ENCODE assay signal across 8 cellular contexts in genomic region chr17:19346351-19347255, GRCh38. TPM values are rescaled to one million over a fixed set of nuclear protein-coding genes. Genes with fewer than 3 reads are reported as not detected.
DNase-seq lines count a peak whose midpoint lies in the region; ATAC-seq, FAIRE-seq and TF ChIP-seq lines count a peak whose summit lies in the region.

No MANE protein-coding gene starts in this region.

- H3K9me2 ChIP-seq in Karpas-422 (replicated peaks; ENCODE audit: insufficient read depth, low read length), result no peaks in the 10 kb centered on the region

- peaks cover 5% of the 10 kb centered on the region for H3K36me3 Mint-ChIP-seq in T-helper 17 cell (ENCODE audit: low read depth)

- H3K27me3 ChIP-seq in AG04450 (ENCODE audit: control insufficient read depth, insufficient read depth, low read length) (no peaks in the 10 kb centered on the region), Karpas-422 (ENCODE audit: low read length) (no peaks in the 10 kb centered on the region), mammary epithelial cell (ENCODE audit: insufficient read depth, low read length) (no peaks in the 10 kb centered on the region), HepG2 (ENCODE audit: control insufficient read depth in 1 of 2, insufficient read depth in 2 of 2, low read length in 2 of 2) (no peaks in the 10 kb centered on the region), transverse colon (no peaks in the 10 kb centered on the region)

- 34% methylated on average over 14 of the region's 19 CpGs for WGBS in mammary epithelial cell (ENCODE audit: low coverage, missing lambda C conversion rate)
- 69% methylated on average over 12 of the region's 19 CpGs for WGBS in HepG2 (ENCODE audit: low lambda C conversion rate)
- 54 to 68% methylated on average over 8 to 19 of the region's 19 CpGs for WGBS in transverse colon (ENCODE audit: low coverage in 1 of 2), 2 donors

- intact Hi-C loops in mammary epithelial cell (cut with micrococcal nuclease) (no loop called here), HepG2 (cut with micrococcal nuclease; ENCODE audit: unreplicated experiment) (no loop called here), transverse colon (cut with DNase I; ENCODE audit: low total_unique reads) (no loop called here)

- H3K27ac ChIP-seq in AG04450 (ENCODE audit: low read depth, low read length) (peak overlapping the region; percentile 80), Karpas-422 (ENCODE audit: low read length) (no peak overlapping the region), mammary epithelial cell (ENCODE audit: insufficient read depth, low read depth, low read length) (no peak overlapping the region), HepG2 (ENCODE audit: extremely low read length, insufficient read depth, low read length) (peak overlapping the region; percentile 73), transverse colon (peak overlapping the region; percentile 64 to 82 (median 68))

- TF ChIP-seq RAD21 in HepG2 (CRISPR knock-in tag; IDR thresholded peaks at IDR 0.05), result no peak

- DNase-seq in AG04450 (ENCODE audit: low read depth, low spot score) (peak; percentile 48), Karpas-422 (peak; percentile 72), mammary epithelial cell (peak; percentile 35), HepG2 (ENCODE audit: low spot score) (peak; percentile 74), transverse colon (peak; percentile 42), DMS114 treated with DMSO at 0.1 percent for 48 hours (lab: John Stamatoyannopoulos, UW; ENCODE audit: unreplicated experiment) (no peak), T-helper 17 cell (no peak), CD1c-positive myeloid dendritic cell (ENCODE audit: extremely low spot score) (no peak)

- no peak for TF ChIP-seq CTCF in AG04450 (IDR thresholded peaks at IDR 0.05; ENCODE audit: low read depth, low read length)
- TF ChIP-seq CTCF in mammary epithelial cell (conservative IDR thresholded peaks at IDR 0.05 in 1 of 2, IDR thresholded peaks at IDR 0.05 in 1 of 2; ENCODE audit: extremely low read depth in 1 of 2, insufficient read depth in 1 of 2, low read depth in 1 of 2, low read length in 2 of 2), result no peak
- no peak for TF ChIP-seq CTCF in HepG2 (CRISPR knock-in tag; IDR thresholded peaks at IDR 0.05)
- TF ChIP-seq CTCF in transverse colon (IDR thresholded peaks at IDR 0.05), result no peak

- ATAC-seq in HepG2, result peak; percentile 70
- no peak for ATAC-seq in T-helper 17 cell

- H3K9ac ChIP-seq in Karpas-422 (ENCODE audit: low read length) (no peak overlapping the region), mammary epithelial cell (ENCODE audit: insufficient read depth, low read length) (no peak overlapping the region), HepG2 (ENCODE audit: insufficient read depth, low read depth, low read length) (peak overlapping the region; percentile 54)

- H3K4me3 ChIP-seq in AG04450 (ENCODE audit: low read depth, low read length), result no peak overlapping the region
- no peak overlapping the region for H3K4me3 ChIP-seq in Karpas-422 (ENCODE audit: low read length)
- no peak overlapping the region for H3K4me3 ChIP-seq in mammary epithelial cell (replicated peaks in 1 of 3; ENCODE audit: insufficient read depth in 1 of 3, low read depth in 2 of 3, low read length in 3 of 3)
- H3K4me3 ChIP-seq in HepG2 (replicated peaks in 1 of 3; ENCODE audit: insufficient read depth in 1 of 3, low read depth in 2 of 3, low read length in 3 of 3), result peak overlapping the region in 1 of 3 experiments; percentile 17; a peak in 1 of 6 replicates
- H3K4me3 ChIP-seq in transverse colon, result no peak overlapping the region

- H3K27me3 Mint-ChIP-seq in T-helper 17 cell, result peaks cover 24% of the 10 kb centered on the region

- in situ Hi-C loops in mammary epithelial cell (cut with MboI; ENCODE audit: low sequenced_read_pairs in 2 of 2), result no loop called here
- in situ Hi-C loops in HepG2 (cut with HindIII; ENCODE audit: extremely low pct_ligation_motif_present, low pct_unique_long_range_greater_than_20kb), result no loop called here
- in situ Hi-C loops in transverse colon (cut with MboI; ENCODE audit: low pct_ligation_motif_present in 1 of 4, low pct_unique_long_range_greater_than_20kb in 1 of 4, low sequenced_read_pairs in 3 of 4), result no loop called here

- BruUV-seq in mammary epithelial cell (replicated peaks; lab: Mats Ljungman, UMichigan) (no TSS peak), HepG2 (replicated peaks; lab: Mats Ljungman, UMichigan) (TSS peak; percentile 51)

- H3K4me1 Mint-ChIP-seq in T-helper 17 cell, result peaks cover 4% of the 10 kb centered on the region

- dilution Hi-C loops in mammary epithelial cell (cut with HindIII; ENCODE audit: low sequenced_read_pairs), result no loop called here

- no peaks in the 10 kb centered on the region; the same call in 1 of the 2 replicates for H3K9me3 ChIP-seq in AG04450 (ENCODE audit: control insufficient read depth, insufficient read depth, low read length)
- H3K9me3 ChIP-seq in Karpas-422 (ENCODE audit: low read length), result no peaks in the 10 kb centered on the region
- no peaks in the 10 kb centered on the region for H3K9me3 ChIP-seq in mammary epithelial cell (replicated peaks; ENCODE audit: insufficient read depth, low read length)
- no peaks in the 10 kb centered on the region for H3K9me3 ChIP-seq in HepG2 (ENCODE audit: low read length)
- H3K9me3 ChIP-seq in transverse colon, result no peaks in the 10 kb centered on the region
- H3K9me3 ChIP-seq in T-helper 17 cell (ENCODE audit: control insufficient read depth, low read length, poor library complexity, severe bottlenecking), result no peaks in the 10 kb centered on the region

- peak; percentile 59 for FAIRE-seq in HepG2 (lab: Jason Lieb, UNC)

- TF ChIP-seq POLR2A in HepG2 (IDR thresholded peaks at IDR 0.05; ENCODE audit: insufficient read depth in 1 of 2, low read depth in 2 of 2, low read length in 2 of 2), result no peak
- no peak for TF ChIP-seq POLR2A in transverse colon (IDR thresholded peaks at IDR 0.05)

- 0 out of 4 replicates have a peak, but pooled peaks of 1 of the 2 experiments have one; percentile 7 for TF ChIP-seq EP300 in HepG2 (IDR thresholded peaks at IDR 0.05; ENCODE audit: low read depth in 2 of 2, low read length in 2 of 2)
- no peak for TF ChIP-seq EP300 in HepG2 (CRISPR knock-in tag; IDR thresholded peaks at IDR 0.05; ENCODE audit: borderline replicate concordance)
- no peak for TF ChIP-seq EP300 in transverse colon (IDR thresholded peaks at IDR 0.05; ENCODE audit: low read depth)

- H3K79me2 ChIP-seq in Karpas-422 (ENCODE audit: low read length), result no peaks in the 10 kb centered on the region
- H3K79me2 ChIP-seq in mammary epithelial cell (ENCODE audit: insufficient read depth, low read length), result no peaks in the 10 kb centered on the region
- H3K79me2 ChIP-seq in HepG2 (ENCODE audit: insufficient read depth, low read length), result no peaks in the 10 kb centered on the region

- POLR2A ChIA-PET in AG04450 (lab: Yijun Ruan, JAX), result interaction anchor here (0.8 kb wide), 1 partner anchor 31 kb away, joined by 3 read pairs; no protein-coding TSS in a partner anchor
- POLR2A ChIA-PET in HepG2 (lab: Yijun Ruan, JAX), result interaction anchor here (0.9 to 3.4 kb wide), 5 partner anchors 9 to 28 kb away, joined by 3 to 26 read pairs (median 3); no protein-coding TSS in a partner anchor

- H3K36me3 ChIP-seq in Karpas-422 (ENCODE audit: insufficient read depth, low read length) (no peaks in the 10 kb centered on the region), mammary epithelial cell (ENCODE audit: insufficient read depth, low read length) (no peaks in the 10 kb centered on the region), HepG2 (replicated peaks in 1 of 2; ENCODE audit: control insufficient read depth in 1 of 2, insufficient read depth in 2 of 2, low read length in 2 of 2) (peaks cover 0 to under 1% of the 10 kb centered on the region in 2 experiments; a peak in 2 of 5 replicates), transverse colon (no peaks in the 10 kb centered on the region)

- CTCF ChIA-PET in AG04450 (lab: Charles Lee), result interaction anchor here (0.7 kb wide), 1 partner anchor 8 kb away, joined by 3 read pairs; no protein-coding TSS in a partner anchor
- CTCF ChIA-PET in mammary epithelial cell (lab: Charles Lee; ENCODE audit: low non-redundant PET), result interaction anchor here (0.6 kb wide), 1 partner anchor 12 kb away, joined by 3 read pairs; no protein-coding TSS in a partner anchor
- CTCF ChIA-PET in HepG2 (lab: Yijun Ruan, JAX; ENCODE audit: low intra/inter-chr PET ratio, low total read pairs), result no interaction called here

- H3K4me1 ChIP-seq in Karpas-422 (ENCODE audit: low read length) (peaks cover 16% of the 10 kb centered on the region), mammary epithelial cell (ENCODE audit: insufficient read depth, low read length) (peaks cover 14% of the 10 kb centered on the region), HepG2 (ENCODE audit: insufficient read depth, low read length) (peaks cover 45% of the 10 kb centered on the region), transverse colon (peaks cover 9 to 38% (median 18%) of the 10 kb centered on the region in 4 donors)

- H3K27ac Mint-ChIP-seq in T-helper 17 cell, result no peak overlapping the region

- H4K20me1 ChIP-seq in Karpas-422 (ENCODE audit: insufficient read depth, low read depth, low read length), result 0 out of 2 replicates have a peak, but pooled peaks cover 3% of the 10 kb centered on the region
- no peaks in the 10 kb centered on the region for H4K20me1 ChIP-seq in mammary epithelial cell (ENCODE audit: insufficient read depth, low read length)
- no peaks in the 10 kb centered on the region for H4K20me1 ChIP-seq in HepG2 (ENCODE audit: insufficient read depth, low read length)

- H2AFZ ChIP-seq in Karpas-422 (ENCODE audit: low read length) (no peak overlapping the region), mammary epithelial cell (ENCODE audit: low read depth, low read length) (peak overlapping the region; percentile 2), HepG2 (ENCODE audit: low read length) (no peak overlapping the region)

- H3K4me2 ChIP-seq in Karpas-422 (ENCODE audit: low read depth, low read length, poor library complexity, severe bottlenecking), result peak overlapping the region; percentile 40
- H3K4me2 ChIP-seq in mammary epithelial cell (ENCODE audit: insufficient read depth, low read depth, low read length), result peak overlapping the region; percentile 1
- peak overlapping the region; percentile 25; the same call in 1 of the 2 replicates for H3K4me2 ChIP-seq in HepG2 (ENCODE audit: low read depth, low read length)

- H3K4me3 Mint-ChIP-seq in T-helper 17 cell, result no peak overlapping the region

RNA-seq across cellular contexts. Expression of gene B9D1, which starts 15.9 kb away (rescaled TPM):
- 35.2 and 45.8 TPM in 2 replicates for polyA plus RNA-seq in AG04450 (2011; rRNA removed)
- 29.7 and 36.6 TPM in 2 replicates for polyA minus RNA-seq in AG04450 (2011; rRNA and poly(A)+ RNA removed)
- 22.1 and 29.1 TPM in 2 replicates for total RNA-seq in Karpas-422 (2014; rRNA removed; shearing (Covaris generic); ENCODE audit: low replicate concordance)
- total RNA-seq in mammary epithelial cell, result 10 to 100 TPM; 21.2 to 23.2 TPM
- 39.0 TPM for polyA plus RNA-seq in mammary epithelial cell
- 25.0 TPM for polyA minus RNA-seq in mammary epithelial cell
- total RNA-seq in HepG2 (2016; rRNA removed; fragmentation: Illumina TruSeq; extraction: Trizol), result 26.2 and 27.7 TPM in 2 replicates
- 7.2 and 9.1 TPM in 2 replicates for total RNA-seq in HepG2 (2016; cell fraction: cytosol; rRNA removed; fragmentation: Illumina TruSeq; extraction: Trizol; ENCODE audit: low read depth)
- 28.5 TPM in 2 replicates for total RNA-seq in HepG2 (2016; cell fraction: insoluble cytoplasmic fraction; rRNA removed; fragmentation: Illumina TruSeq; extraction: Trizol)
- 9.6 and 12.5 TPM in 2 replicates for total RNA-seq in HepG2 (2016; cell fraction: membrane; rRNA removed; fragmentation: Illumina TruSeq; extraction: Trizol)
- total RNA-seq in HepG2 (2016; cell fraction: nucleus; rRNA removed; fragmentation: Illumina TruSeq; extraction: Trizol), result 16.8 and 19.2 TPM in 2 replicates
- polyA plus RNA-seq in HepG2 (2011; rRNA removed), result 28.7 and 31.1 TPM in 2 replicates
- 19.7 and 34.3 TPM in 2 replicates for polyA plus RNA-seq in HepG2 (2011; cell fraction: cytosol; rRNA removed)
- polyA plus RNA-seq in HepG2 (2011; cell fraction: nucleus; rRNA removed), result 46.3 and 48.7 TPM in 2 replicates
- 11.8 and 12.8 TPM in 2 replicates for polyA plus RNA-seq in HepG2 (2012)
- 6.7 and 10.3 TPM in 2 replicates for polyA plus RNA-seq in HepG2 (2016; cell fraction: cytosol; fragmentation: Illumina TruSeq; extraction: Trizol; ENCODE audit: low read depth)
- 27.9 and 32.0 TPM in 2 replicates for polyA plus RNA-seq in HepG2 (2016; cell fraction: insoluble cytoplasmic fraction; fragmentation: Illumina TruSeq; extraction: Trizol; ENCODE audit: low read depth)
- 6.2 and 7.2 TPM in 2 replicates for polyA plus RNA-seq in HepG2 (2016; cell fraction: membrane; fragmentation: Illumina TruSeq; extraction: Trizol; ENCODE audit: low read depth)
- polyA plus RNA-seq in HepG2 (2016; cell fraction: nucleus; fragmentation: Illumina TruSeq; extraction: Trizol; ENCODE audit: insufficient read depth, low read depth), result 31.9 and 36.2 TPM in 2 replicates
- 24.4 and 68.8 TPM in 2 replicates for polyA minus RNA-seq in HepG2 (2011; rRNA and poly(A)+ RNA removed; ENCODE audit: low replicate concordance)
- 7.4 and 11.4 TPM in 2 replicates for polyA minus RNA-seq in HepG2 (2011; cell fraction: cytosol; rRNA and poly(A)+ RNA removed)
- 19.1 and 22.0 TPM in 2 replicates for polyA minus RNA-seq in HepG2 (2011; cell fraction: nucleus; rRNA and poly(A)+ RNA removed)
- total RNA-seq in transverse colon, result 10 to 100 TPM in 2 of 4 donors, 1 to 10 TPM in 2; 6.0 to 17.6 (median 9.5) TPM
- total RNA-seq in T-helper 17 cell, result 1 to 10 TPM in 1 of 2 donors, under 1 TPM in 1; 0.37 to 1.2 TPM

RNA-seq across cellular contexts. Expression of gene MAPK7, which starts 31.7 kb away (rescaled TPM):
- 6.2 and 11.0 TPM in 2 replicates for polyA plus RNA-seq in AG04450 (2011; rRNA removed)
- polyA minus RNA-seq in AG04450 (2011; rRNA and poly(A)+ RNA removed), result 35.7 and 53.6 TPM in 2 replicates
- total RNA-seq in Karpas-422 (2014; rRNA removed; shearing (Covaris generic); ENCODE audit: low replicate concordance), result 4.1 and 7.8 TPM in 2 replicates
- total RNA-seq in mammary epithelial cell, result 10 to 100 TPM; 19.1 to 21.5 TPM
- polyA plus RNA-seq in mammary epithelial cell, result 11.2 TPM
- polyA minus RNA-seq in mammary epithelial cell, result 31.2 TPM
- 2.9 and 3.7 TPM in 2 replicates for total RNA-seq in HepG2 (2016; rRNA removed; fragmentation: Illumina TruSeq; extraction: Trizol)
- 2.7 and 3.5 TPM in 2 replicates for total RNA-seq in HepG2 (2016; cell fraction: cytosol; rRNA removed; fragmentation: Illumina TruSeq; extraction: Trizol; ENCODE audit: low read depth)
- 3.5 and 4.6 TPM in 2 replicates for total RNA-seq in HepG2 (2016; cell fraction: insoluble cytoplasmic fraction; rRNA removed; fragmentation: Illumina TruSeq; extraction: Trizol)
- total RNA-seq in HepG2 (2016; cell fraction: membrane; rRNA removed; fragmentation: Illumina TruSeq; extraction: Trizol), result 4.4 and 4.5 TPM in 2 replicates
- total RNA-seq in HepG2 (2016; cell fraction: nucleus; rRNA removed; fragmentation: Illumina TruSeq; extraction: Trizol), result 5.1 and 5.6 TPM in 2 replicates
- polyA plus RNA-seq in HepG2 (2011; rRNA removed), result 5.9 and 6.4 TPM in 2 replicates
- polyA plus RNA-seq in HepG2 (2011; cell fraction: cytosol; rRNA removed), result 2.6 TPM in 2 replicates
- 15.5 and 19.3 TPM in 2 replicates for polyA plus RNA-seq in HepG2 (2011; cell fraction: nucleus; rRNA removed)
- polyA plus RNA-seq in HepG2 (2012), result 4.7 and 7.2 TPM in 2 replicates
- polyA plus RNA-seq in HepG2 (2016; cell fraction: cytosol; fragmentation: Illumina TruSeq; extraction: Trizol; ENCODE audit: low read depth), result 2.3 and 3.1 TPM in 2 replicates
- polyA plus RNA-seq in HepG2 (2016; cell fraction: insoluble cytoplasmic fraction; fragmentation: Illumina TruSeq; extraction: Trizol; ENCODE audit: low read depth), result 5.8 and 8.5 TPM in 2 replicates
- polyA plus RNA-seq in HepG2 (2016; cell fraction: membrane; fragmentation: Illumina TruSeq; extraction: Trizol; ENCODE audit: low read depth), result 4.2 TPM in 2 replicates
- polyA plus RNA-seq in HepG2 (2016; cell fraction: nucleus; fragmentation: Illumina TruSeq; extraction: Trizol; ENCODE audit: insufficient read depth, low read depth), result 12.9 and 19.5 TPM in 2 replicates
- 23.8 and 23.9 TPM in 2 replicates for polyA minus RNA-seq in HepG2 (2011; rRNA and poly(A)+ RNA removed; ENCODE audit: low replicate concordance)
- polyA minus RNA-seq in HepG2 (2011; cell fraction: cytosol; rRNA and poly(A)+ RNA removed), result 4.7 and 7.5 TPM in 2 replicates
- 20.3 and 20.4 TPM in 2 replicates for polyA minus RNA-seq in HepG2 (2011; cell fraction: nucleus; rRNA and poly(A)+ RNA removed)
- total RNA-seq in transverse colon, result 100 to 1,000 TPM in 1 of 4 donors, 10 to 100 TPM in 3; 15.3 to 112 (median 48.3) TPM
- total RNA-seq in T-helper 17 cell, result 10 to 100 TPM; 16.7 to 20.3 TPM

RNA-seq across cellular contexts. Expression of gene MFAP4, which starts 40.4 kb away (rescaled TPM):
- 122 and 230 TPM in 2 replicates for polyA plus RNA-seq in AG04450 (2011; rRNA removed)
- 57.3 and 80.3 TPM in 2 replicates for polyA minus RNA-seq in AG04450 (2011; rRNA and poly(A)+ RNA removed)
- 0.15 TPM in 1 of 2 replicates, not detected in the other for total RNA-seq in Karpas-422 (2014; rRNA removed; shearing (Covaris generic); ENCODE audit: low replicate concordance)
- under 1 TPM in 1 of 2 donors, not detected in 1; 0.33 TPM for total RNA-seq in mammary epithelial cell
- polyA plus RNA-seq in mammary epithelial cell, result not detected
- not detected for polyA minus RNA-seq in mammary epithelial cell
- total RNA-seq in HepG2 (2016; rRNA removed; fragmentation: Illumina TruSeq; extraction: Trizol), result not detected in 2 replicates
- not detected in 2 replicates for total RNA-seq in HepG2 (2016; cell fraction: cytosol; rRNA removed; fragmentation: Illumina TruSeq; extraction: Trizol; ENCODE audit: low read depth)
- total RNA-seq in HepG2 (2016; cell fraction: insoluble cytoplasmic fraction; rRNA removed; fragmentation: Illumina TruSeq; extraction: Trizol), result 0.13 TPM in 1 of 2 replicates, not detected in the other
- not detected in 2 replicates for total RNA-seq in HepG2 (2016; cell fraction: membrane; rRNA removed; fragmentation: Illumina TruSeq; extraction: Trizol)
- total RNA-seq in HepG2 (2016; cell fraction: nucleus; rRNA removed; fragmentation: Illumina TruSeq; extraction: Trizol), result not detected in 2 replicates
- polyA plus RNA-seq in HepG2 (2011; rRNA removed), result 0.08 and 0.59 TPM in 2 replicates
- polyA plus RNA-seq in HepG2 (2011; cell fraction: cytosol; rRNA removed), result 0.16 and 0.23 TPM in 2 replicates
- 0.23 and 0.88 TPM in 2 replicates for polyA plus RNA-seq in HepG2 (2011; cell fraction: nucleus; rRNA removed)
- polyA plus RNA-seq in HepG2 (2012), result 0.27 and 0.75 TPM in 2 replicates
- not detected in 2 replicates for polyA plus RNA-seq in HepG2 (2016; cell fraction: cytosol; fragmentation: Illumina TruSeq; extraction: Trizol; ENCODE audit: low read depth)
- not detected in 2 replicates for polyA plus RNA-seq in HepG2 (2016; cell fraction: insoluble cytoplasmic fraction; fragmentation: Illumina TruSeq; extraction: Trizol; ENCODE audit: low read depth)
- polyA plus RNA-seq in HepG2 (2016; cell fraction: membrane; fragmentation: Illumina TruSeq; extraction: Trizol; ENCODE audit: low read depth), result not detected in 2 replicates
- polyA plus RNA-seq in HepG2 (2016; cell fraction: nucleus; fragmentation: Illumina TruSeq; extraction: Trizol; ENCODE audit: insufficient read depth, low read depth), result not detected in 2 replicates
- 0.12 TPM in 1 of 2 replicates, not detected in the other for polyA minus RNA-seq in HepG2 (2011; rRNA and poly(A)+ RNA removed; ENCODE audit: low replicate concordance)
- polyA minus RNA-seq in HepG2 (2011; cell fraction: cytosol; rRNA and poly(A)+ RNA removed), result 0.69 TPM in 1 of 2 replicates, not detected in the other
- not detected in 2 replicates for polyA minus RNA-seq in HepG2 (2011; cell fraction: nucleus; rRNA and poly(A)+ RNA removed)
- 10 to 100 TPM; 39.7 to 67.3 (median 51.5) TPM for total RNA-seq in transverse colon
- not detected for total RNA-seq in T-helper 17 cell

Comparison
In these comparisons a context has a peak if more than half of its experiments do, and no peak if none do; other contexts are left out.
1. DNase-seq: peak in AG04450 (single experiment), Karpas-422 (single experiment), mammary epithelial cell (single experiment), HepG2 (single experiment) and transverse colon (single experiment); none in DMS114 treated with DMSO at 0.1 percent for 48 hours (single experiment), T-helper 17 cell (0 of 3) and CD1c-positive myeloid dendritic cell (single experiment).
2. H3K27ac ChIP-seq: peak in AG04450 (single experiment), HepG2 (single experiment) and transverse colon (4 of 4); none in Karpas-422 (single experiment) and mammary epithelial cell (single experiment).
3. RNA of gene MFAP4, which starts 40.4 kb away (total RNA-seq): 39.7 to 67.3 TPM in transverse colon; 0.33 TPM in mammary epithelial cell, 0.15 TPM in Karpas-422, 0.13 TPM in HepG2 and not detected in T-helper 17 cell; every median in the first group is over 10 times any median in the second.
4. Peak in every context shown above with its lines, with median percentiles within 50 percentile points of each other: H3K4me2 ChIP-seq.